10 cellular contexts compared by ENCODE assay signal in the genomic region with DNA sequence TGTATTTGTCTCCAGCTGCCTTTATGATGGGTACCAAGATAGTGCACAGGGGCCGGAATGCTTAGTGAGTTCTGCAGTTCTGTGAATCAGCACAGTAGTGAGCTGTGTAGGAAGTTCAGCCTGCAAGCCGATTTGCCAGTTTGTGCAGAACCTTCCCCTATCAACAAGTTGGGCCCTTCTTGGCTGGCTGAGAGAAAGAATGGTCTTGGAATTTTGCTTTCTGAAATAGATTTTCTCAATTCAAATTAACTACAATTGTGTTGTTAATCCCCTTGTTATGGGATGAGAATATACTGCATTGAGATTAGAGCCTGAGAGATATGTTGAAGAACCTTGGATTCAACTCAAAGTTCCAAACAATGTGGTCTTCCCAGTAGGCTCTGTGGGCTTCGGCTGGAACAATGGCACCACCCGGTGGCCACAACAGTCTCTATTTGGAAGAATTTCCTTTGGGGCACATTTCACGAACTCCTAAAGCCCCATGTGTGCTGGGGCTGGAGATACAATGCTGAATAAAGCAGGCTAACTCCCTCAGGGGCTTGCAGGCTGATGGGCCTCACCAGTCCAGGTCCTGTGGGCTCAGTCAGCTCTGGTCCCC. TPM values are rescaled to one million over a fixed set of nuclear protein-coding genes. Genes with fewer than 3 reads are reported as not detected.
DNase-seq lines count a peak whose midpoint lies in the region; ATAC-seq and TF ChIP-seq lines count a peak whose summit lies in the region.
"Had no signal": no experiment of that assay in that cellular context is flagged by ENCODE, and none has a peak within 500 bp of the region (broad histone marks: within the 10 kb centered on the region; RNA-seq: fewer than 3 reads in every experiment).

No MANE protein-coding gene starts in this region.

- ATAC-seq in HG03432 (IDR thresholded peaks at IDR 0.05; ENCODE audit: unreplicated experiment) (peak; percentile 54), mucosa of descending colon (peak; percentile 20), GM21423 (IDR thresholded peaks at IDR 0.05; ENCODE audit: unreplicated experiment) (no peak)
- no peak for ATAC-seq in activated T-cell treated with anti-CD3 and anti-CD28 coated beads, Interleukin-2, amount 50 U/mL, for 4 hours

- H3K4me3 ChIP-seq in DOHH2 (ENCODE audit: low read length) (no peak overlapping the region), epithelial cell of esophagus (ENCODE audit: low read length) (no peak overlapping the region), mucosa of descending colon (no peak overlapping the region)

- intact Hi-C loops in mucosa of descending colon (cut with DNase I, micrococcal nuclease), result no loop called here

- peaks cover 13% of the 10 kb centered on the region for H3K27me3 Mint-ChIP-seq in activated T-cell treated with anti-CD3 and anti-CD28 coated beads, Interleukin-2, amount 50 U/mL, for 4 hours (ENCODE audit: low read depth)

- TF ChIP-seq CTCF in DOHH2 (IDR thresholded peaks at IDR 0.05; ENCODE audit: low read depth, low read length, poor library complexity, severe bottlenecking) (peak; percentile 43), epithelial cell of esophagus (IDR thresholded peaks at IDR 0.05; ENCODE audit: insufficient read depth, low read depth, low read length, missing control alignments) (peak; percentile 58), mucosa of descending colon (IDR thresholded peaks at IDR 0.05) (no peak)

- H3K9me2 ChIP-seq in DOHH2 (replicated peaks; ENCODE audit: control insufficient read depth, low read length), result no peaks in the 10 kb centered on the region

- no peak overlapping the region for H3K27ac ChIP-seq in DOHH2 (ENCODE audit: low read depth, low read length)

- H3K79me2 ChIP-seq in DOHH2 (ENCODE audit: control insufficient read depth, low read length), result no peaks in the 10 kb centered on the region

- no peaks in the 10 kb centered on the region for H3K9me3 Mint-ChIP-seq in activated T-cell treated with anti-CD3 and anti-CD28 coated beads, Interleukin-2, amount 50 U/mL, for 4 hours

- H4K20me1 ChIP-seq in DOHH2 (ENCODE audit: control insufficient read depth, insufficient read depth, low read depth, low read length), result no peaks in the 10 kb centered on the region

- no peaks in the 10 kb centered on the region for H3K36me3 Mint-ChIP-seq in activated T-cell treated with anti-CD3 and anti-CD28 coated beads, Interleukin-2, amount 50 U/mL, for 4 hours (ENCODE audit: insufficient read depth)
- H3K36me3 Mint-ChIP-seq: mesothelial cell of epicardium had no signal

- no peak overlapping the region for H3K4me3 Mint-ChIP-seq in activated T-cell treated with anti-CD3 and anti-CD28 coated beads, Interleukin-2, amount 50 U/mL, for 4 hours
- H3K4me3 Mint-ChIP-seq: mesothelial cell of epicardium had no signal

- H3K4me1 Mint-ChIP-seq in activated T-cell treated with anti-CD3 and anti-CD28 coated beads, Interleukin-2, amount 50 U/mL, for 4 hours (ENCODE audit: low read depth), result no peaks in the 10 kb centered on the region

- H3F3A ChIP-seq in DOHH2 (ENCODE audit: control insufficient read depth, insufficient read depth), result no peaks in the 10 kb centered on the region

- no peak overlapping the region for H3K4me2 ChIP-seq in DOHH2 (ENCODE audit: low read length)

- H3K4me1 ChIP-seq in DOHH2 (ENCODE audit: control insufficient read depth, low read length) (no peaks in the 10 kb centered on the region), mucosa of descending colon (ENCODE audit: low read depth) (no peaks in the 10 kb centered on the region)

- H3K27me3 ChIP-seq in DOHH2 (ENCODE audit: control insufficient read depth, low read length), result no peaks in the 10 kb centered on the region

- H3K9me3 ChIP-seq in DOHH2 (ENCODE audit: control insufficient read depth, insufficient read depth, low read length), result no peaks in the 10 kb centered on the region
- no peaks in the 10 kb centered on the region for H3K9me3 ChIP-seq in mucosa of descending colon

- DNase-seq in NOMO-1 treated with dmso at 0.1 percent for 144 hours (lab: John Stamatoyannopoulos, UW; ENCODE audit: unreplicated experiment), result peak; percentile 21
- peak; percentile 58 for DNase-seq in epithelial cell of esophagus (ENCODE audit: low read depth)
- DNase-seq in mucosa of descending colon, result peak in 2 of 3 donors; percentile 41 to 56
- no peak for DNase-seq in activated CD4-positive, CD25-positive, alpha-beta regulatory T cell treated with anti-CD3 and anti-CD28 coated beads, Interleukin-2, amount 50 U/mL, for 72 hours
- DNase-seq in activated T-cell treated with anti-CD3 and anti-CD28 coated beads, Interleukin-2, amount 50 U/mL, for 4 hours, result no peak

- no peaks in the 10 kb centered on the region for H3K36me3 ChIP-seq in DOHH2 (ENCODE audit: control insufficient read depth, low read length)
- H3K36me3 ChIP-seq in mucosa of descending colon (ENCODE audit: low read depth), result no peaks in the 10 kb centered on the region

RNA-seq across cellular contexts. Expression of a gene that starts 59.1 kb away (rescaled TPM):
- total RNA-seq in mucosa of descending colon, result not detected
- not detected for total RNA-seq in activated T-cell treated with anti-CD3 and anti-CD28 coated beads, Interleukin-2, amount 50 U/mL, for 4 hours
- total RNA-seq: mesothelial cell of epicardium, NCI-H460 had no signal

Comparison
In these comparisons a context has a peak if more than half of its experiments do, and no peak if none do; other contexts are left out.
1. ATAC-seq: peak in HG03432 (single experiment) and mucosa of descending colon (single experiment); none in activated T-cell treated with anti-CD3 and anti-CD28 coated beads, Interleukin-2, amount 50 U/mL, for 4 hours (0 of 2) and GM21423 (single experiment).
2. DNase-seq: peak in NOMO-1 treated with dmso at 0.1 percent for 144 hours (single experiment), epithelial cell of esophagus (single experiment) and mucosa of descending colon (2 of 3); none in activated CD4-positive, CD25-positive, alpha-beta regulatory T cell treated with anti-CD3 and anti-CD28 coated beads, Interleukin-2, amount 50 U/mL, for 72 hours (single experiment) and activated T-cell treated with anti-CD3 and anti-CD28 coated beads, Interleukin-2, amount 50 U/mL, for 4 hours (single experiment).